1 cellular context compared by ENCODE assay signal in genomic region chr10:35126530-35127288, GRCh38.
TF ChIP-seq lines count a peak whose summit lies in the region.

CREM (plus strand) TSS chr10:35126846; CDS start chr10:35137836, 10,990 bp downstream.

TF ChIP-seq in HEK293, 187 proteins besides CTCF, POLR2A, EP300 and RAD21 (continued from another document):
- TF ChIP-seq MEIS1 (CRISPR knock-in tag; IDR thresholded peaks at IDR 0.05; ENCODE audit: borderline replicate concordance) = no peak
- peak; percentile 81 for TF ChIP-seq SP7 (tag by site-specific recombination; IDR thresholded peaks at IDR 0.05)
- no peak for TF ChIP-seq RBAK (tag by site-specific recombination; IDR thresholded peaks at IDR 0.05)
- TF ChIP-seq ZNF585B (tag by site-specific recombination; IDR thresholded peaks at IDR 0.05) = no peak
- TF ChIP-seq ZBTB21 (tag by site-specific recombination; IDR thresholded peaks at IDR 0.05) = peak; percentile 90
- TF ChIP-seq SCRT1 (tag by site-specific recombination; IDR thresholded peaks at IDR 0.05; ENCODE audit: borderline replicate concordance) = no peak
- peak; percentile 86 for TF ChIP-seq SP2 (tag by site-specific recombination; IDR thresholded peaks at IDR 0.05)
- TF ChIP-seq ZNF148 (tag by site-specific recombination; IDR thresholded peaks at IDR 0.05; ENCODE audit: borderline replicate concordance) = no peak
- TF ChIP-seq KLF9 (tag by site-specific recombination; IDR thresholded peaks at IDR 0.05; ENCODE audit: low read depth) = peak; percentile 71
- peak; percentile 56; the same call in 1 of the 2 replicates for TF ChIP-seq ZNF24 (tag by site-specific recombination; IDR thresholded peaks at IDR 0.05)
- peak; percentile 68 for TF ChIP-seq KLF1 (tag by site-specific recombination; IDR thresholded peaks at IDR 0.05)
- TF ChIP-seq ZNF768 (tag by site-specific recombination; IDR thresholded peaks at IDR 0.05) = no peak
- TF ChIP-seq BCL11B (tag by site-specific recombination; IDR thresholded peaks at IDR 0.05; ENCODE audit: low read depth) = peak; percentile 72; the same call in 1 of the 2 replicates
- no peak for TF ChIP-seq GLI4 (tag by site-specific recombination; IDR thresholded peaks at IDR 0.05)
- no peak for TF ChIP-seq ZNF621 (tag by site-specific recombination; IDR thresholded peaks at IDR 0.05)
- peak; percentile 60 for TF ChIP-seq ZNF76 (tag by site-specific recombination; IDR thresholded peaks at IDR 0.05; ENCODE audit: borderline replicate concordance, low read depth)
- no peak for TF ChIP-seq ZNF248 (tag by site-specific recombination; IDR thresholded peaks at IDR 0.05)
- TF ChIP-seq ZNF404 (tag by site-specific recombination; IDR thresholded peaks at IDR 0.05) = no peak
- TF ChIP-seq ZNF777 (tag by site-specific recombination; IDR thresholded peaks at IDR 0.05; ENCODE audit: borderline replicate concordance) = no peak
- TF ChIP-seq ZFP41 (tag by site-specific recombination; IDR thresholded peaks at IDR 0.05; ENCODE audit: borderline replicate concordance) = no peak
- TF ChIP-seq TSHZ1 (tag by site-specific recombination; IDR thresholded peaks at IDR 0.05; ENCODE audit: borderline replicate concordance) = peak; percentile 41; the same call in 1 of the 2 replicates
- peak; percentile 49; the same call in 1 of the 2 replicates for TF ChIP-seq ZNF639 (tag by site-specific recombination; IDR thresholded peaks at IDR 0.05)
- TF ChIP-seq ZNF138 (tag by site-specific recombination; IDR thresholded peaks at IDR 0.05; ENCODE audit: borderline replicate concordance) = no peak
- no peak for TF ChIP-seq ZNF19 (tag by site-specific recombination; IDR thresholded peaks at IDR 0.05; ENCODE audit: low read depth)
- no peak for TF ChIP-seq ZNF302 (tag by site-specific recombination; IDR thresholded peaks at IDR 0.05; ENCODE audit: low read depth)
- no peak for TF ChIP-seq ZNF645 (tag by site-specific recombination; IDR thresholded peaks at IDR 0.05)
- no peak for TF ChIP-seq ZBTB8A (tag by site-specific recombination; IDR thresholded peaks at IDR 0.05)
- peak; percentile 52 for TF ChIP-seq PRDM10 (tag by site-specific recombination; IDR thresholded peaks at IDR 0.05)
- no peak for TF ChIP-seq ZNF473 (tag by site-specific recombination; IDR thresholded peaks at IDR 0.05)
- TF ChIP-seq ZEB2 (tag by site-specific recombination; IDR thresholded peaks at IDR 0.05) = peak; percentile 98
- no peak for TF ChIP-seq ZNF571 (tag by site-specific recombination; IDR thresholded peaks at IDR 0.05)
- TF ChIP-seq ZNF155 (tag by site-specific recombination; IDR thresholded peaks at IDR 0.05) = no peak
- no peak for TF ChIP-seq ZNF677 (tag by site-specific recombination; IDR thresholded peaks at IDR 0.05)
- TF ChIP-seq ZNF664 (tag by site-specific recombination; IDR thresholded peaks at IDR 0.05) = no peak
- peak; percentile 99 for TF ChIP-seq ZNF449 (tag by site-specific recombination; IDR thresholded peaks at IDR 0.05)
- no peak for TF ChIP-seq ZBTB20 (tag by site-specific recombination; IDR thresholded peaks at IDR 0.05)
- TF ChIP-seq ZNF133 (tag by site-specific recombination; IDR thresholded peaks at IDR 0.05) = no peak
- TF ChIP-seq ZNF785 (tag by site-specific recombination; IDR thresholded peaks at IDR 0.05) = no peak
- TF ChIP-seq HOXC10 (CRISPR knock-in tag; IDR thresholded peaks at IDR 0.05) = no peak
- no peak for TF ChIP-seq ZNF416 (tag by site-specific recombination; IDR thresholded peaks at IDR 0.05)
- peak; percentile 84; the same call in 1 of the 2 replicates for TF ChIP-seq ZBTB6 (tag by site-specific recombination; IDR thresholded peaks at IDR 0.05)
- no peak for TF ChIP-seq ZNF112 (tag by site-specific recombination; IDR thresholded peaks at IDR 0.05)
- TF ChIP-seq OVOL3 (tag by site-specific recombination; IDR thresholded peaks at IDR 0.05) = no peak
- no peak for TF ChIP-seq SETDB1 (IDR thresholded peaks at IDR 0.05; ENCODE audit: insufficient read length, low read length)
- TF ChIP-seq ZIC2 (tag by site-specific recombination; IDR thresholded peaks at IDR 0.05) = peak; percentile 42
- no peak for TF ChIP-seq ZNF37A (tag by site-specific recombination; IDR thresholded peaks at IDR 0.05)
- TF ChIP-seq HIC1 (tag by site-specific recombination; IDR thresholded peaks at IDR 0.05) = peak; percentile 48
- no peak for TF ChIP-seq REPIN1 (tag by site-specific recombination; IDR thresholded peaks at IDR 0.05; ENCODE audit: low read depth)
